In genomic region chr4:136307765-136308164, GRCh38 we compare ENCODE assay signal across 22 cellular contexts.
DNase-seq lines count a peak whose midpoint lies in the region; ATAC-seq, FAIRE-seq and TF ChIP-seq lines count a peak whose summit lies in the region.
"Had no signal": no experiment of that assay in that cellular context is flagged by ENCODE, and none has a peak within 500 bp of the region (broad histone marks: within the 10 kb centered on the region; RNA-seq: fewer than 3 reads in every experiment).

No MANE protein-coding gene starts in this region.

- intact Hi-C loops in HCT116 (cut with micrococcal nuclease): no loop called here

- no peaks in the 10 kb centered on the region for H3K79me1 ChIP-seq in H1 (ENCODE audit: low read depth, low read length)

- H4K20me1 ChIP-seq in HCT116 (ENCODE audit: insufficient read depth) (no peaks in the 10 kb centered on the region), H1 (replicated peaks in 1 of 2; ENCODE audit: control insufficient read depth in 1 of 2, insufficient read depth in 2 of 2, low read length in 2 of 2) (no peaks in the 10 kb centered on the region)
- H4K20me1 ChIP-seq: BLaER1 treated with 17β-estradiol and CSF1 and Interleukin-3, amounts not matched to agents 10 nM and 100 nM had no signal

- H3K23ac ChIP-seq in H1 (ENCODE audit: insufficient read length): no peak overlapping the region

- RAD21 ChIA-PET in HCT116 (lab: Charles Lee; ENCODE audit: low non-redundant PET in 1 of 2, low total read pairs in 2 of 2, uncharacterized antibody in 2 of 2, unreplicated experiment in 2 of 2): no interaction called here

- H3K27me3 ChIP-seq in HCT116 (ENCODE audit: insufficient read depth, low read length): no peaks in the 10 kb centered on the region
- H3K27me3 ChIP-seq in H1 (replicated peaks in 1 of 4; ENCODE audit: control insufficient read depth in 3 of 4, extremely low read depth in 1 of 4, insufficient read depth in 3 of 4, low read length in 3 of 4): no peaks in the 10 kb centered on the region
- no peaks in the 10 kb centered on the region for H3K27me3 ChIP-seq in small intestine (ENCODE audit: control insufficient read depth in 2 of 2, insufficient read depth in 2 of 2, low read length in 2 of 2)
- no peaks in the 10 kb centered on the region for H3K27me3 ChIP-seq in foreskin keratinocyte
- H3K27me3 ChIP-seq: BE2C; BLaER1 treated with 17β-estradiol and CSF1 and Interleukin-3, amounts not matched to agents 10 nM and 100 nM had no signal

- CTCF ChIA-PET in HCT116 (lab: Charles Lee): no interaction called here
- CTCF ChIA-PET in H1 (lab: Charles Lee; ENCODE audit: partially characterized antibody): no interaction called here

- no TSS peak for BruUV-seq in HCT116 (replicated peaks; lab: Mats Ljungman, UMichigan)

- H3K79me2 ChIP-seq in HCT116 (ENCODE audit: insufficient read depth, low read length) (no peaks in the 10 kb centered on the region), H1 (ENCODE audit: control insufficient read depth in 1 of 2, insufficient read depth in 2 of 2, low read length in 2 of 2) (no peaks in the 10 kb centered on the region)

- no peak overlapping the region for H3K4me3 ChIP-seq in HCT116 (replicated peaks in 1 of 2; ENCODE audit: low read depth in 1 of 2, low read length in 2 of 2)
- H3K4me3 ChIP-seq in H1 (ENCODE audit: extremely low read depth in 1 of 4, insufficient read depth in 2 of 4, low read depth in 3 of 4, low read length in 4 of 4): no peak overlapping the region
- no peak overlapping the region for H3K4me3 ChIP-seq in small intestine (ENCODE audit: low read depth in 1 of 2, low read length in 2 of 2)
- H3K4me3 ChIP-seq: BLaER1 treated with 17β-estradiol and CSF1 and Interleukin-3, amounts not matched to agents 10 nM and 100 nM; GM12878; GM23338; HAP-1 had no signal

- no peak overlapping the region for H3K14ac ChIP-seq in H1 (ENCODE audit: insufficient read length)

- no peak overlapping the region for H3K18ac ChIP-seq in H1 (ENCODE audit: extremely low read depth, low read length)

- H3K36me3 ChIP-seq in HCT116 (ENCODE audit: control insufficient read depth in 1 of 2, insufficient read depth in 2 of 2, low read length in 2 of 2) (no peaks in the 10 kb centered on the region), H1 (ENCODE audit: control insufficient read depth in 2 of 4, insufficient read depth in 4 of 4, low read length in 3 of 4) (no peaks in the 10 kb centered on the region), small intestine (ENCODE audit: control insufficient read depth in 2 of 2, insufficient read depth in 2 of 2, low read length in 2 of 2) (no peaks in the 10 kb centered on the region)
- H3K36me3 ChIP-seq: BE2C; BLaER1 treated with 17β-estradiol and CSF1 and Interleukin-3, amounts not matched to agents 10 nM and 100 nM; HAP-1 had no signal

- H2AFZ ChIP-seq in HCT116 (ENCODE audit: low read depth, low read length, poor library complexity, severe bottlenecking) (peak overlapping the region; percentile 6), H1 (ENCODE audit: low read length) (no peak overlapping the region)
- H2AFZ ChIP-seq: GM23338 had no signal

- TF ChIP-seq EP300 in H1 (IDR thresholded peaks at IDR 0.05; ENCODE audit: borderline replicate concordance in 1 of 2, low read depth in 2 of 2, low read length in 2 of 2): no peak

- H2BK20ac ChIP-seq in H1 (ENCODE audit: low read length): no peak overlapping the region

- no peak overlapping the region for H2BK15ac ChIP-seq in H1 (ENCODE audit: low read length)

- no peak for DNase-seq in HCT116 (ENCODE audit: low read depth, low spot score)
- DNase-seq in H1 (ENCODE audit: low read depth in 1 of 2, low spot score in 2 of 2): no peak
- DNase-seq in small intestine: no peak
- no peak for DNase-seq in NCI-H1048 (lab: John Stamatoyannopoulos, UW)
- DNase-seq in foreskin keratinocyte: no peak
- DNase-seq: ACHN; AML-193; BE2C; CD4-positive, alpha-beta T cell; CD8-positive, alpha-beta memory T cell; DMS 273 treated with DMSO at 0.1 percent for 48 hours; DMS79; EL; GDM1 had no signal

- H3K9ac ChIP-seq in HCT116 (ENCODE audit: low read length) (no peak overlapping the region), H1 (replicated peaks in 1 of 4; ENCODE audit: extremely low read depth in 1 of 4, low read depth in 3 of 4, low read length in 3 of 4) (no peak overlapping the region)
- H3K9ac ChIP-seq: BLaER1 treated with 17β-estradiol and CSF1 and Interleukin-3, amounts not matched to agents 10 nM and 100 nM had no signal

- H3K4me1 ChIP-seq in HCT116 (ENCODE audit: control insufficient read depth in 1 of 2, insufficient read depth in 2 of 2, low read length in 2 of 2) (no peaks in the 10 kb centered on the region), H1 (replicated peaks in 1 of 4; ENCODE audit: control insufficient read depth in 3 of 4, insufficient read depth in 4 of 4, low read length in 3 of 4) (no peaks in the 10 kb centered on the region), small intestine (ENCODE audit: control insufficient read depth in 2 of 2, insufficient read depth in 1 of 2, low read depth in 1 of 2, low read length in 1 of 2) (no peaks in the 10 kb centered on the region), foreskin keratinocyte (no peaks in the 10 kb centered on the region)
- H3K4me1 ChIP-seq: BLaER1 treated with 17β-estradiol and CSF1 and Interleukin-3, amounts not matched to agents 10 nM and 100 nM; HAP-1 had no signal

- no peak for ATAC-seq in HCT116
- no peak for ATAC-seq in HG02870 (IDR thresholded peaks at IDR 0.05; ENCODE audit: unreplicated experiment)
- ATAC-seq in foreskin keratinocyte: no peak
- ATAC-seq: GM12878, GM23338 had no signal

- POLR2A ChIA-PET in HCT116 (lab: Charles Lee) (no interaction called here), H1 (lab: Charles Lee; ENCODE audit: partially characterized antibody) (no interaction called here)

- 89% methylated on average over 1 of the region's 1 CpG; no CpG with 5 or more reads in 1 of the 2 experiments for WGBS in H1 (ENCODE audit: extremely low coverage in 1 of 2, insufficient coverage in 1 of 2, insufficient read length in 1 of 2, insufficient replicate concordance in 2 of 2, low coverage in 1 of 2, low lambda C conversion rate in 2 of 2, missing lambda C conversion rate in 1 of 2), 2 experiments
- 74 to 84% (median 74%) methylated on average over 1 of the region's 1 CpG for WGBS in small intestine, 3 donors

- H2AK5ac ChIP-seq in H1 (ENCODE audit: low read depth, low read length): no peak overlapping the region

- no peak overlapping the region for H3K56ac ChIP-seq in H1 (replicated peaks; ENCODE audit: insufficient read length, low read depth, low read length)

- no peak overlapping the region for H4K8ac ChIP-seq in H1 (ENCODE audit: extremely low read depth, insufficient read depth, low read length)

- TF ChIP-seq RAD21 in HCT116 (IDR thresholded peaks at IDR 0.05; ENCODE audit: low read depth): no peak
- TF ChIP-seq RAD21 in H1 (IDR thresholded peaks at IDR 0.05 in 1 of 2, conservative IDR thresholded peaks at IDR 0.05 in 1 of 2; ENCODE audit: low read depth in 2 of 2, low read length in 2 of 2): no peak

- H3K4me2 ChIP-seq in HCT116 (ENCODE audit: low read length) (no peak overlapping the region), H1 (ENCODE audit: insufficient read depth in 1 of 2, low read depth in 2 of 2, low read length in 2 of 2) (no peak overlapping the region)
- H3K4me2 ChIP-seq: BLaER1 treated with 17β-estradiol and CSF1 and Interleukin-3, amounts not matched to agents 10 nM and 100 nM; GM23338 had no signal

- no peaks in the 10 kb centered on the region for H3K23me2 ChIP-seq in H1 (ENCODE audit: low read depth, low read length)

- no peak overlapping the region for H2BK5ac ChIP-seq in H1 (ENCODE audit: low read depth, low read length)

- H2BK12ac ChIP-seq in H1 (ENCODE audit: low read depth, low read length): no peak overlapping the region

- no peak overlapping the region for H3K4ac ChIP-seq in H1 (replicated peaks; ENCODE audit: insufficient read length, low read depth, low read length)

- TF ChIP-seq CTCF in HCT116 (IDR thresholded peaks at IDR 0.05 in 2 of 3, conservative IDR thresholded peaks at IDR 0.05 in 1 of 3; ENCODE audit: borderline replicate concordance in 1 of 3, insufficient read depth in 1 of 3, low read depth in 2 of 3, low read length in 2 of 3) (no peak), H1 (IDR thresholded peaks at IDR 0.05; ENCODE audit: control extremely low read depth in 1 of 3, insufficient read depth in 1 of 3, low read depth in 1 of 3, low read length in 3 of 3) (no peak), foreskin keratinocyte (conservative IDR thresholded peaks at IDR 0.05) (no peak)

- H4K91ac ChIP-seq in H1 (replicated peaks; ENCODE audit: insufficient read length, low read length): no peak overlapping the region

- H3K27ac ChIP-seq in HCT116 (ENCODE audit: low read depth, low read length): no peak overlapping the region
- H3K27ac ChIP-seq in H1 (ENCODE audit: low read depth, low read length): no peak overlapping the region
- H3K27ac ChIP-seq in small intestine (ENCODE audit: low read depth in 1 of 2, low read length in 1 of 2): no peak overlapping the region
- H3K27ac ChIP-seq in foreskin keratinocyte: no peak overlapping the region
- H3K27ac ChIP-seq: BLaER1 treated with 17β-estradiol and CSF1 and Interleukin-3, amounts not matched to agents 10 nM and 100 nM had no signal

- FAIRE-seq in H1 (lab: Jason Lieb, UNC) (no peak), small intestine (lab: Jason Lieb, UNC) (peak; percentile 15)
- FAIRE-seq: D721Med, GM12878, GM19239, H54 had no signal

- H3K9me3 ChIP-seq in HCT116 (ENCODE audit: control insufficient read depth in 1 of 2, insufficient read depth in 1 of 2, low read depth in 1 of 2, low read length in 2 of 2) (no peaks in the 10 kb centered on the region), H1 (ENCODE audit: insufficient read depth in 2 of 2, low read depth in 1 of 2, low read length in 1 of 2) (no peaks in the 10 kb centered on the region), small intestine (ENCODE audit: control insufficient read depth, low read depth) (no peaks in the 10 kb centered on the region)
- H3K9me3 ChIP-seq: BE2C; BLaER1 treated with 17β-estradiol and CSF1 and Interleukin-3, amounts not matched to agents 10 nM and 100 nM; HAP-1 had no signal

- H2BK120ac ChIP-seq in H1 (replicated peaks; ENCODE audit: low read depth, low read length): no peak overlapping the region

- H4K5ac ChIP-seq in H1 (ENCODE audit: insufficient read length, low read depth, low read length): no peak overlapping the region

- no peaks in the 10 kb centered on the region for H3K9me2 ChIP-seq in HCT116 (ENCODE audit: insufficient read depth)

- TF ChIP-seq POLR2A in HCT116 (IDR thresholded peaks at IDR 0.05; ENCODE audit: borderline replicate concordance, extremely low read depth, insufficient read depth, insufficient read length) (no peak), H1 (IDR thresholded peaks at IDR 0.05; ENCODE audit: control extremely low read depth in 1 of 2, low read depth in 2 of 2, low read length in 2 of 2) (no peak)

TF ChIP-seq in HCT116, 20 proteins besides CTCF, POLR2A, EP300 and RAD21 (continues in another document):
- no peak for TF ChIP-seq ZNF274 (IDR thresholded peaks at IDR 0.05; ENCODE audit: low read depth, low read length)

TF ChIP-seq in H1, 55 proteins besides CTCF, POLR2A, EP300 and RAD21:
- TF ChIP-seq MAFK (IDR thresholded peaks at IDR 0.05; ENCODE audit: low read depth, low read length): peak; percentile 64; the same call in 1 of the 2 replicates
- TF ChIP-seq POLR2AphosphoS5 (IDR thresholded peaks at IDR 0.05; ENCODE audit: low read depth, low read length): no peak
TF ChIP-seq in H1: peak in this region for 1.
